Comparison of ENCODE assay signal across 11 cellular contexts in genomic region chr6:80210618-80211017, GRCh38.
DNase-seq lines count a peak whose midpoint lies in the region; ATAC-seq and TF ChIP-seq lines count a peak whose summit lies in the region.
"Had no signal": no experiment of that assay in that cellular context is flagged by ENCODE, and none has a peak within 500 bp of the region (broad histone marks: within the 10 kb centered on the region; RNA-seq: fewer than 3 reads in every experiment).

No MANE protein-coding gene starts in this region.

- H3K4me1 ChIP-seq in NT2/D1 (ENCODE audit: insufficient read depth, insufficient read length) = no peaks in the 10 kb centered on the region
- H3K4me1 ChIP-seq in heart right ventricle = peaks cover 0 to 19% (median 11%) of the 10 kb centered on the region in 9 donors
- H3K4me1 ChIP-seq in PC-9 (replicated peaks; ENCODE audit: insufficient read depth) = 0 out of 2 replicates have a peak, but pooled peaks cover 7% of the 10 kb centered on the region

- H2AFZ ChIP-seq in PC-9 = no peak overlapping the region

- H3F3A ChIP-seq in PC-9 (ENCODE audit: insufficient read depth, low read depth) = no peaks in the 10 kb centered on the region

- CTCF ChIA-PET in PC-9 (lab: Charles Lee) = no interaction called here

- H3K36me3 ChIP-seq in NT2/D1 (ENCODE audit: insufficient read depth, insufficient read length, low read length) = no peaks in the 10 kb centered on the region
- no peaks in the 10 kb centered on the region for H3K36me3 ChIP-seq in heart right ventricle
- H3K36me3 ChIP-seq in PC-9 (ENCODE audit: low read depth) = no peaks in the 10 kb centered on the region
- H3K36me3 ChIP-seq: thoracic aorta had no signal

- H3K4me2 ChIP-seq in PC-9 = no peak overlapping the region

- no peaks in the 10 kb centered on the region for H3K9me2 ChIP-seq in PC-9 (ENCODE audit: insufficient read depth)

- H3K27ac Mint-ChIP-seq in CD14-positive monocyte = no peak overlapping the region

- no peaks in the 10 kb centered on the region for H4K20me1 ChIP-seq in PC-9 (ENCODE audit: insufficient read depth)

- peaks cover 12% of the 10 kb centered on the region for H3K4me1 Mint-ChIP-seq in CD14-positive monocyte

- TF ChIP-seq CTCF in heart right ventricle (IDR thresholded peaks at IDR 0.05) (no peak), CD14-positive monocyte (IDR thresholded peaks at IDR 0.05) (no peak), PC-9 (conservative IDR thresholded peaks at IDR 0.05) (no peak)

- H3K27ac ChIP-seq in heart right ventricle (peak overlapping the region in 5 of 10 donors; percentile 21 to 59 (median 29)), PC-9 (no peak overlapping the region)
- H3K27ac ChIP-seq: thoracic aorta had no signal

- intact Hi-C loops in heart right ventricle (cut with DNase I) = loop anchor here in 4 of 10 donors (5.0 to 10.0 kb wide), 5 partner anchors 68 to 1544 kb away; partner anchors contain the start of gene TENT5A (in 2 of the 4)
- intact Hi-C loops in sciatic nerve (cut with DNase I) = no loop called here
- intact Hi-C loops in CD14-positive monocyte (cut with micrococcal nuclease) = no loop called here
- intact Hi-C loops in PC-9 (cut with micrococcal nuclease; ENCODE audit: unreplicated experiment) = loop anchor here (5.0 to 10.0 kb wide), 2 partner anchors 68 to 1774 kb away; no protein-coding TSS in a partner anchor

- H3K4me3 ChIP-seq in NT2/D1 (ENCODE audit: insufficient read length, low read depth) (no peak overlapping the region), heart right ventricle (no peak overlapping the region), PC-9 (no peak overlapping the region)
- H3K4me3 ChIP-seq: thoracic aorta had no signal

- peak; percentile 59 for ATAC-seq in GM21515 (IDR thresholded peaks at IDR 0.05; ENCODE audit: unreplicated experiment)
- ATAC-seq in heart right ventricle = peak; percentile 90 to 99 (median 96)
- peak; percentile 74 for ATAC-seq in sciatic nerve
- no peak for ATAC-seq in HG03175 (IDR thresholded peaks at IDR 0.05; ENCODE audit: unreplicated experiment)
- ATAC-seq in HG03045 (IDR thresholded peaks at IDR 0.05; ENCODE audit: unreplicated experiment) = no peak

- BruUV-seq in PC-9 (replicated peaks; lab: Mats Ljungman, UMichigan) = no TSS peak

- DNase-seq in NT2/D1 (ENCODE audit: low read depth, low spot score) (peak; percentile 58), heart right ventricle (peak in 1 of 2 donors; percentile 55), sciatic nerve (ENCODE audit: low spot score) (no peak), CD14-positive monocyte (ENCODE audit: low spot score) (no peak), PC-9 (no peak)
- DNase-seq: activated naive CD4-positive, alpha-beta T cell treated with Interleukin-2 at 50 U/mL for 16 hours; Karpas-422 had no signal

- H3K79me2 ChIP-seq in PC-9 (ENCODE audit: low read depth) = no peaks in the 10 kb centered on the region

- no peaks in the 10 kb centered on the region for H3K27me3 ChIP-seq in NT2/D1 (ENCODE audit: insufficient read depth, insufficient read length)
- no peaks in the 10 kb centered on the region for H3K27me3 ChIP-seq in heart right ventricle
- no peaks in the 10 kb centered on the region for H3K27me3 ChIP-seq in PC-9 (ENCODE audit: insufficient read depth, low read depth)

- no peak overlapping the region for H3K4me3 Mint-ChIP-seq in CD14-positive monocyte

- peaks cover 6 to 12% of the 10 kb centered on the region in 2 donors for H3K36me3 Mint-ChIP-seq in CD14-positive monocyte

- POLR2A ChIA-PET in PC-9 (lab: Charles Lee; ENCODE audit: unreplicated experiment) = no interaction called here

- H3K27me3 Mint-ChIP-seq in CD14-positive monocyte (ENCODE audit: low read depth in 3 of 3) = no peaks in the 10 kb centered on the region

- no peak overlapping the region for H3K9ac ChIP-seq in NT2/D1 (ENCODE audit: insufficient read length, low read depth)

- WGBS in heart right ventricle, 2 donors = 21 to 26% methylated on average over 3 of the region's 3 CpGs

- H3K9me3 Mint-ChIP-seq in CD14-positive monocyte = peaks cover 0 to 10% (median 4%) of the 10 kb centered on the region in 7 donors

- H3K9me3 ChIP-seq in NT2/D1 (ENCODE audit: insufficient read depth, low read length) = no peaks in the 10 kb centered on the region
- no peaks in the 10 kb centered on the region for H3K9me3 ChIP-seq in heart right ventricle
- no peaks in the 10 kb centered on the region for H3K9me3 ChIP-seq in PC-9 (ENCODE audit: insufficient read depth, low read depth)
- H3K9me3 ChIP-seq: thoracic aorta had no signal

Comparison
In these comparisons a context has a peak if more than half of its experiments do, and no peak if none do; other contexts are left out.
1. ATAC-seq: peak in GM21515 (single experiment), heart right ventricle (8 of 8) and sciatic nerve (single experiment); none in HG03175 (single experiment) and HG03045 (single experiment).